Comparison of ENCODE assay signal across 10 cellular contexts in the genomic region with DNA sequence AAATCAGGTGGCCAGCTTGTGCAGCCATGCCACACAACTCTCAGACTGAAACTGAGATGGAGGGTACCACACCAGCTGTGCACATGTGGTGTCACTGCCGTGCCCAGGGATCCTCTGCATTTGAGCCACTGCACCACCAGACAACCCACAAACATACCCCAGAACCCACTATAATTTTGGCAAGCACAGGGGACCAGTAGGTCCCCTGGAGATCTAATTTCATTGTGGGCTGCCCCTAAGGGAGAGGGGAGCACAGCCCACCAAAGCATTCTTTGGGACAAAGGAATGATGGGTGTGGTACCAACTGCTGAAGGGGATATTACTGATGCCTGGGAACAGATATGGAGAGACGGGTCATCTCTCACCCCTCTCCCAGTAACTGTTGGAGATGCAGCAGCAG.
"Had no signal": no experiment of that assay in that cellular context is flagged by ENCODE, and none has a peak within 500 bp of the region (broad histone marks: within the 10 kb centered on the region; RNA-seq: fewer than 3 reads in every experiment).

No MANE protein-coding gene starts in this region.

- H2AFZ ChIP-seq: GM23248 had no signal

- H3K4me1 Mint-ChIP-seq: IgD-negative memory B cell had no signal

- H3K36me3 ChIP-seq: HAP-1 had no signal

- ATAC-seq: HCT116, HepG2 had no signal

- H3K27ac Mint-ChIP-seq: HFFc6, IgD-negative memory B cell had no signal

- H3K9ac ChIP-seq: GM23248 had no signal

- H3K9me3 ChIP-seq: HAP-1 had no signal

- H3K4me3 Mint-ChIP-seq: HFFc6, IgD-negative memory B cell had no signal

- H3K4me1 ChIP-seq: HAP-1 had no signal

- DNase-seq: GM23248, GOT3, H7, HFFc6, KBM-7 had no signal

- H3K36me3 Mint-ChIP-seq: IgD-negative memory B cell had no signal

- H3K4me3 ChIP-seq: GM23248, HAP-1 had no signal

- H3K27ac ChIP-seq: GM23248, HL-60 had no signal

- H3K9me3 Mint-ChIP-seq: HFFc6 had no signal
